29 cellular contexts compared by ENCODE assay signal in the genomic region with DNA sequence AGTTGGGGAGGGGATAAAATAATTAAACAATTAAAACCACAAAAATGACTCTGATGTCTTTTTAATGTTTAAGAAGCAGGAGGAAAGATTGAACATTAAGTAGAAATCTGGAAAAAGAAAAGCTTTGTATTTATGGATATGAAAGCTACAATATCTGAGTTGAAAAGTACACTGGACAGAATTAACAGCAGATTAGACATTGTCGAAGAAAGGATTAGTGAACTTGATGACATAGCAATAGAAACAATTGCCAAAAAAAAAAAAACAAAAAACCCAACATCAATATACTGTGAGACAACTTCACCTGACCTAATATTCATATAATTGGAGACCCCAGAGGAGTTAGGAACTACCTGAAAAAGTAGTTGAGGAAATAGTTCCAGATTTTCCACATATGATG.
"Had no signal": no experiment of that assay in that cellular context is flagged by ENCODE, and none has a peak within 500 bp of the region (broad histone marks: within the 10 kb centered on the region; RNA-seq: fewer than 3 reads in every experiment).

No MANE protein-coding gene starts in this region.

- H3K36me3 ChIP-seq: ovary, right lobe of liver, sigmoid colon, suprapubic skin, transverse colon, upper lobe of right lung, uterus had no signal

- H3K4me3 Mint-ChIP-seq: natural killer cell; nephron; neural progenitor cell; stimulated activated effector memory CD8-positive, alpha-beta T cell treated with anti-CD3 and anti-CD28 coated beads, Interleukin-12 subunit alpha, Interleukin-12 subunit beta, amount 100 ng/mL, for 72 hours; stimulated activated naive CD8-positive, alpha-beta T cell treated with anti-CD3 and anti-CD28 coated beads, Interleukin-15, amount 100 ng/mL, for 72 hours; type B pancreatic cell had no signal

- H3K27ac ChIP-seq: neural progenitor cell, ovary, parathyroid adenoma, psoas muscle, right lobe of liver, sigmoid colon, suprapubic skin, testis, tibial artery, transverse colon, upper lobe of right lung, uterus had no signal

- H2AFZ ChIP-seq: neural progenitor cell, parathyroid adenoma had no signal

- H3K27me3 ChIP-seq: neural progenitor cell, ovary, right lobe of liver, sigmoid colon, suprapubic skin, testis, tibial artery, transverse colon, upper lobe of right lung, uterus had no signal

- H3K4me3 ChIP-seq: neural progenitor cell, ovary, psoas muscle, right lobe of liver, sigmoid colon, suprapubic skin, testis, tibial artery, transverse colon, upper lobe of right lung, uterus had no signal

- H3K4me1 ChIP-seq: psoas muscle, right lobe of liver, sigmoid colon, testis, upper lobe of right lung, uterus had no signal

- H3K27me3 Mint-ChIP-seq: naive thymus-derived CD4-positive, alpha-beta T cell; progenitor cell of endocrine pancreas; stimulated activated naive CD8-positive, alpha-beta T cell treated with anti-CD3 and anti-CD28 coated beads, Interleukin-15, amount 100 ng/mL, for 72 hours; type B pancreatic cell had no signal

- H3K9ac ChIP-seq: neural progenitor cell, parathyroid adenoma had no signal

- FAIRE-seq: small intestine had no signal

- H3K27ac Mint-ChIP-seq: naive thymus-derived CD4-positive, alpha-beta T cell; natural killer cell; nephron; neural progenitor cell; progenitor cell of endocrine pancreas; stimulated activated effector memory CD8-positive, alpha-beta T cell treated with anti-CD3 and anti-CD28 coated beads, Interleukin-12 subunit alpha, Interleukin-12 subunit beta, amount 100 ng/mL, for 72 hours; stimulated activated naive CD8-positive, alpha-beta T cell treated with anti-CD3 and anti-CD28 coated beads, Interleukin-15, amount 100 ng/mL, for 72 hours; type B pancreatic cell had no signal

- H3K4me2 ChIP-seq: neural progenitor cell had no signal

- ATAC-seq: naive thymus-derived CD4-positive, alpha-beta T cell; natural killer cell; psoas muscle; right cardiac atrium; right lobe of liver; stimulated activated effector memory CD8-positive, alpha-beta T cell treated with anti-CD3 and anti-CD28 coated beads, Interleukin-12 subunit alpha, Interleukin-12 subunit beta, amount 100 ng/mL, for 72 hours; stimulated activated naive CD8-positive, alpha-beta T cell treated with anti-CD3 and anti-CD28 coated beads, Interleukin-15, amount 100 ng/mL, for 72 hours; stimulated activated naive CD8-positive, alpha-beta T cell treated with anti-CD3 and anti-CD28 coated beads, Interleukin-15, Interleukin-2, amounts not matched to agents 100 U/mL and 50 U/mL, for 24 hours; upper lobe of right lung had no signal

- H3K79me2 ChIP-seq: parathyroid adenoma had no signal

- H3K9me3 ChIP-seq: right lobe of liver, suprapubic skin, testis, upper lobe of right lung, uterus had no signal

- DNase-seq: naive thymus-derived CD4-positive, alpha-beta T cell; natural killer cell; occipital lobe; ovary; psoas muscle; right cardiac atrium; right lobe of liver; sigmoid colon; small intestine; stimulated activated CD4-positive, alpha-beta T cell treated with anti-CD3 and anti-CD28 coated beads, Interleukin-15, amount 100 ng/mL, for 24 hours; stimulated activated CD4-positive, alpha-beta T cell treated with anti-CD3 and anti-CD28 coated beads, Interleukin-2, amount 100 ng/mL, for 24 hours; stimulated activated CD4-positive, alpha-beta T cell treated with anti-CD3 and anti-CD28 coated beads, Interleukin-2, amount 100 ng/mL, for 48 hours; stimulated activated CD4-positive, alpha-beta T cell treated with anti-CD3 and anti-CD28 coated beads, Interleukin-4, amount 100 ng/mL, for 24 hours; stimulated activated naive CD4-positive, alpha-beta T cell; stimulated activated naive CD8-positive, alpha-beta T cell treated with anti-CD3 and anti-CD28 coated beads, Interleukin-15, amount 100 ng/mL, for 72 hours; stimulated activated naive CD8-positive, alpha-beta T cell treated with anti-CD3 and anti-CD28 coated beads, Interleukin-15, Interleukin-2, amounts not matched to agents 100 U/mL and 50 U/mL, for 24 hours; substantia nigra; testis; tibial artery; transverse colon; upper lobe of right lung; uterus had no signal

- H3K4me1 Mint-ChIP-seq: naive thymus-derived CD4-positive, alpha-beta T cell; natural killer cell; nephron; stimulated activated effector memory CD8-positive, alpha-beta T cell treated with anti-CD3 and anti-CD28 coated beads, Interleukin-12 subunit alpha, Interleukin-12 subunit beta, amount 100 ng/mL, for 72 hours; stimulated activated naive CD8-positive, alpha-beta T cell treated with anti-CD3 and anti-CD28 coated beads, Interleukin-15, amount 100 ng/mL, for 72 hours had no signal
